Comparison of ENCODE assay signal across 17 cellular contexts in genomic region chr1:175075572-175076568, GRCh38. TPM values are rescaled to one million over a fixed set of nuclear protein-coding genes. Genes with fewer than 3 reads are reported as not detected.
A peak's percentile ranks its signal among the peaks of the same experiment; 100 is the strongest.
DNase-seq lines count a peak whose midpoint lies in the region; ATAC-seq and TF ChIP-seq lines count a peak whose summit lies in the region.
"Had no signal": no experiment of that assay in that cellular context is flagged by ENCODE, and none has a peak within 500 bp of the region (broad histone marks: within the 10 kb centered on the region; RNA-seq: fewer than 3 reads in every experiment).

No MANE protein-coding gene starts in this region.

- ATAC-seq in HG03159 (IDR thresholded peaks at IDR 0.05; ENCODE audit: unreplicated experiment) = peak; percentile 50
- no peak for ATAC-seq in activated CD8-positive, alpha-beta T cell treated with anti-CD3 and anti-CD28 coated beads for 36 hours
- no peak for ATAC-seq in HG02840 (IDR thresholded peaks at IDR 0.05; ENCODE audit: low FRiP score, unreplicated experiment)
- ATAC-seq in activated CD4-positive, CD25-positive, alpha-beta regulatory T cell treated with anti-CD3 and anti-CD28 coated beads, Interleukin-2, amount 50 U/mL, for 24 hours = no peak
- ATAC-seq: sciatic nerve had no signal

- CTCF ChIA-PET in activated CD8-positive, alpha-beta T cell treated with anti-CD3 and anti-CD28 coated beads for 36 hours (lab: Charles Lee) = interaction anchor here (1.1 to 1.7 kb wide), 3 partner anchors 36 to 71 kb away, joined by 3 to 6 read pairs (median 3); no protein-coding TSS in a partner anchor

- H3K27me3 Mint-ChIP-seq in activated CD8-positive, alpha-beta T cell treated with anti-CD3 and anti-CD28 coated beads for 36 hours = peaks cover 7% of the 10 kb centered on the region

- H3K27ac Mint-ChIP-seq in activated CD8-positive, alpha-beta T cell treated with anti-CD3 and anti-CD28 coated beads for 36 hours = no peak overlapping the region
- H3K27ac Mint-ChIP-seq: activated naive CD8-positive, alpha-beta T cell treated with anti-CD3 and anti-CD28 coated beads for 36 hours; nephron had no signal

- H3K4me3 Mint-ChIP-seq in activated CD8-positive, alpha-beta T cell treated with anti-CD3 and anti-CD28 coated beads for 36 hours = no peak overlapping the region
- H3K4me3 Mint-ChIP-seq: activated naive CD8-positive, alpha-beta T cell treated with anti-CD3 and anti-CD28 coated beads for 36 hours; nephron had no signal

- POLR2A ChIA-PET in activated CD8-positive, alpha-beta T cell treated with anti-CD3 and anti-CD28 coated beads for 36 hours (lab: Charles Lee) = no interaction called here

- no peaks in the 10 kb centered on the region for H3K9me3 Mint-ChIP-seq in activated CD8-positive, alpha-beta T cell treated with anti-CD3 and anti-CD28 coated beads for 36 hours
- H3K9me3 Mint-ChIP-seq: activated naive CD8-positive, alpha-beta T cell treated with anti-CD3 and anti-CD28 coated beads for 36 hours; nephron had no signal

- H3K4me1 Mint-ChIP-seq in activated CD8-positive, alpha-beta T cell treated with anti-CD3 and anti-CD28 coated beads for 36 hours (ENCODE audit: low read depth) = peaks cover 14% of the 10 kb centered on the region

- no peak for TF ChIP-seq CTCF in GM12865 (IDR thresholded peaks at IDR 0.05; ENCODE audit: insufficient read depth, low read depth, low read length, missing control alignments)
- TF ChIP-seq CTCF in activated CD8-positive, alpha-beta T cell treated with anti-CD3 and anti-CD28 coated beads for 36 hours (IDR thresholded peaks at IDR 0.05) = no peak

- DNase-seq in GM12865 (ENCODE audit: low read depth) = peak; percentile 18
- DNase-seq in SKM-1 (lab: John Stamatoyannopoulos, UW; ENCODE audit: unreplicated experiment) = peak; percentile 53
- peak; percentile 32 for DNase-seq in iris pigment epithelial cell (ENCODE audit: low read depth)
- DNase-seq in activated CD8-positive, alpha-beta T cell treated with anti-CD3 and anti-CD28 coated beads for 36 hours = no peak
- DNase-seq in ureter (ENCODE audit: low spot score) = no peak
- DNase-seq: activated naive CD8-positive, alpha-beta T cell treated with anti-CD3 and anti-CD28 coated beads for 36 hours; DMS79 treated with DMSO at 0.1 percent for 48 hours; hippocampal formation; NCI-H187 treated with DMSO at 0.1 percent for 48 hours; NCI-H69; stomach had no signal

- no peaks in the 10 kb centered on the region for H3K36me3 Mint-ChIP-seq in activated CD8-positive, alpha-beta T cell treated with anti-CD3 and anti-CD28 coated beads for 36 hours (ENCODE audit: low read depth)
- H3K36me3 Mint-ChIP-seq: activated naive CD8-positive, alpha-beta T cell treated with anti-CD3 and anti-CD28 coated beads for 36 hours had no signal

- H3K4me3 ChIP-seq in GM12865 (ENCODE audit: low read depth, low read length) = no peak overlapping the region
- H3K4me3 ChIP-seq: BLaER1 treated with 17β-estradiol and CSF1 and Interleukin-3, amounts not matched to agents 10 nM and 100 nM; stomach had no signal

- intact Hi-C loops in activated CD8-positive, alpha-beta T cell treated with anti-CD3 and anti-CD28 coated beads for 36 hours (cut with micrococcal nuclease) = no loop called here

RNA-seq across cellular contexts. Expression of gene TNN, which starts 8.2 kb away (rescaled TPM):
- under 1 TPM; 0.05 to 0.07 TPM for total RNA-seq in activated CD8-positive, alpha-beta T cell treated with anti-CD3 and anti-CD28 coated beads for 36 hours
- not detected for total RNA-seq in ureter

RNA-seq across cellular contexts. Expression of gene MRPS14, which starts 52.6 kb away (rescaled TPM):
- total RNA-seq in activated CD8-positive, alpha-beta T cell treated with anti-CD3 and anti-CD28 coated beads for 36 hours = 10 to 100 TPM; 42.1 to 45.7 TPM
- 39.8 TPM for total RNA-seq in ureter

Comparison
In these comparisons a context has a peak if more than half of its experiments do, and no peak if none do; other contexts are left out.
1. DNase-seq: peak in GM12865 (single experiment), SKM-1 (single experiment) and iris pigment epithelial cell (single experiment); none in activated CD8-positive, alpha-beta T cell treated with anti-CD3 and anti-CD28 coated beads for 36 hours (single experiment) and ureter (single experiment).